Comparison of ENCODE assay signal across 8 cellular contexts in the genomic region with DNA sequence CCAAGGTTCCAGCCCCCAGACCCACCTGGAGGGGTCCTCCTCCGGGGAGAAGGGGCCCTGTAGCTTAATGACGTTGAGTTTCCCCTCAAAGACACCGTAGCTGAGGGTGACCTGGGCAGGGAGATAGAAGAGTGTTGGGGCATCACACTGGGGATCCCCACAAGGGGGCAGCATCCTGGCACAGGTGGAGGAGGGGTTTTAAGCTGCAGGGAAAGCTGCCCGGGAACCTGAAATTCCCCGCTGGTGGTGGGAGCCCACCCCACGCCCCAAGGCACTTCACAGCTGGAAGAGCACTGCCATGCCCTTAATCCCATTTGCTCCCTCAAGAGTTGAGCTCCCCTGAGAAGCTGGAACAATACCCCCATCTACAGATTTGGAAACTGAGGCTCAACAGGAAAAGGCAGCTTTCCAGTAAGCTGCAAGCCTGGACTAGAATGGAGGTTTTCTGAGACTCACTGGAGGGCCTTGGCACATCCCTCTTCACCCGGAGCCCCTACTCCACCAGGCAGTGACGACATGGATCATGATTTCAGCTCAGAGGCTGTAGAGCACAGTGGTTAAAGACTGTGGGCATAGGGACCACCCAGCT.
A peak's percentile ranks its signal among the peaks of the same experiment; 100 is the strongest.
DNase-seq lines count a peak whose midpoint lies in the region; ATAC-seq and TF ChIP-seq lines count a peak whose summit lies in the region.

No MANE protein-coding gene starts in this region.

- H3K9me3 ChIP-seq in SU-DHL-6 (ENCODE audit: insufficient read depth, low read length) (no peaks in the 10 kb centered on the region), neutrophil (no peaks in the 10 kb centered on the region)

- H3K27ac ChIP-seq in SU-DHL-6 (ENCODE audit: low read depth, low read length) (no peak overlapping the region), neutrophil (no peak overlapping the region)

- DNase-seq in ACHN (peak; percentile 48), GM13977 (ENCODE audit: low spot score) (no peak), SIG-M5 (lab: John Stamatoyannopoulos, UW) (no peak)
- DNase-seq in central memory CD4-positive, alpha-beta T cell = peak; percentile 34

- 0 out of 2 replicates have a peak, but pooled peaks cover 6% of the 10 kb centered on the region for H3K36me3 ChIP-seq in SU-DHL-6 (ENCODE audit: low read length)
- H3K36me3 ChIP-seq in neutrophil = peaks cover 85% of the 10 kb centered on the region

- in situ Hi-C loops in ACHN (cut with HindIII; ENCODE audit: low pct_ligation_motif_present, low pct_unique_long_range_greater_than_20kb, low sequenced_read_pairs) (no loop called here), GM13977 (cut with MboI; ENCODE audit: low pct_unique_long_range_greater_than_20kb, low sequenced_read_pairs, unreplicated experiment) (no loop called here)

- H3K27me3 ChIP-seq in SU-DHL-6 (ENCODE audit: low read length) (no peaks in the 10 kb centered on the region), neutrophil (no peaks in the 10 kb centered on the region)

- no peak overlapping the region for H3K4me3 ChIP-seq in SU-DHL-6 (ENCODE audit: insufficient read depth, low read length, poor library complexity, severe bottlenecking)
- no peak overlapping the region for H3K4me3 ChIP-seq in neutrophil (ENCODE audit: low read depth in 1 of 2, low read length in 1 of 2)

- H3K4me1 ChIP-seq in neutrophil (ENCODE audit: control insufficient read depth in 1 of 2, insufficient read depth in 1 of 2, low read depth in 1 of 2, low read length in 1 of 2) = no peaks in the 10 kb centered on the region

- 0 out of 2 replicates have a peak, but pooled peaks cover under 1% of the 10 kb centered on the region for H3F3A ChIP-seq in SU-DHL-6 (ENCODE audit: insufficient read depth)

- H4K20me1 ChIP-seq in SU-DHL-6 (ENCODE audit: low read depth, low read length) = no peaks in the 10 kb centered on the region

- no peak overlapping the region for H2AFZ ChIP-seq in SU-DHL-6 (ENCODE audit: low read depth, low read length, severe bottlenecking)

- no peaks in the 10 kb centered on the region for H3K9me2 ChIP-seq in SU-DHL-6 (replicated peaks; ENCODE audit: insufficient read depth, low read length)

- H3K79me2 ChIP-seq in SU-DHL-6 (ENCODE audit: insufficient read depth, low read length) = no peaks in the 10 kb centered on the region

- H3K4me2 ChIP-seq in SU-DHL-6 (ENCODE audit: low read depth, low read length, poor library complexity, severe bottlenecking) = no peak overlapping the region

- TF ChIP-seq CTCF in GM13977 (IDR thresholded peaks at IDR 0.05; ENCODE audit: extremely low read depth, insufficient read depth, missing control alignments) (peak; percentile 60), SU-DHL-6 (IDR thresholded peaks at IDR 0.05; ENCODE audit: insufficient read depth, low read length, poor library complexity, severe bottlenecking) (peak; percentile 70), neutrophil (IDR thresholded peaks at IDR 0.05) (peak; percentile 46)

- ATAC-seq in HG03469 (IDR thresholded peaks at IDR 0.05; ENCODE audit: unreplicated experiment) = no peak
- ATAC-seq in GM18519 (IDR thresholded peaks at IDR 0.05; ENCODE audit: low FRiP score, unreplicated experiment) = no peak

- H3K9ac ChIP-seq in SU-DHL-6 (ENCODE audit: low read length) = no peak overlapping the region

Comparison
In these comparisons a context has a peak if more than half of its experiments do, and no peak if none do; other contexts are left out.
1. DNase-seq: peak in ACHN (single experiment) and central memory CD4-positive, alpha-beta T cell (single experiment); none in GM13977 (single experiment) and SIG-M5 (single experiment).
2. Peak in every context shown above with its lines, with median percentiles within 50 percentile points of each other: CTCF ChIP-seq.